Comparison of ENCODE assay signal across 15 cellular contexts in genomic region chr18:43793910-43794309, GRCh38.
DNase-seq lines count a peak whose midpoint lies in the region; ATAC-seq and TF ChIP-seq lines count a peak whose summit lies in the region.
"Had no signal": no experiment of that assay in that cellular context is flagged by ENCODE, and none has a peak within 500 bp of the region (broad histone marks: within the 10 kb centered on the region; RNA-seq: fewer than 3 reads in every experiment).

No MANE protein-coding gene starts in this region.

- intact Hi-C loops in Right ventricle myocardium superior (cut with DNase I): no loop called here
- intact Hi-C loops in left cardiac atrium (cut with DNase I): loop anchor here (5.0 kb wide), 1 partner anchor 533 kb away; no protein-coding TSS in a partner anchor

- H3K36me3 ChIP-seq in right atrium auricular region: no peaks in the 10 kb centered on the region
- H3K36me3 ChIP-seq: BLaER1, HAP-1 had no signal

- H3K4me1 ChIP-seq in right atrium auricular region: no peaks in the 10 kb centered on the region
- H3K4me1 ChIP-seq: HAP-1 had no signal

- peaks cover 2% of the 10 kb centered on the region for H3K36me3 Mint-ChIP-seq in mesothelial cell of epicardium
- H3K36me3 Mint-ChIP-seq: CD14-positive monocyte; CD4-positive, alpha-beta memory T cell had no signal

- peak; percentile 89 for ATAC-seq in Right ventricle myocardium superior (ENCODE audit: poor library complexity)
- peak; percentile 59 to 68 for ATAC-seq in left cardiac atrium

- no peaks in the 10 kb centered on the region for H3K27me3 ChIP-seq in right atrium auricular region
- H3K27me3 ChIP-seq: BLaER1 had no signal

- H3K9me3 Mint-ChIP-seq in mesothelial cell of epicardium: peaks cover 3% of the 10 kb centered on the region

- no peak overlapping the region for H3K4me3 ChIP-seq in right atrium auricular region
- H3K4me3 ChIP-seq: BLaER1, HAP-1 had no signal

- TF ChIP-seq CTCF in right atrium auricular region (IDR thresholded peaks at IDR 0.05) (no peak), GM13976 (IDR thresholded peaks at IDR 0.05; ENCODE audit: borderline replicate concordance, control extremely low read depth, extremely low read depth, insufficient read depth, missing control alignments) (no peak), mesothelial cell of epicardium (IDR thresholded peaks at IDR 0.05; ENCODE audit: unreplicated experiment) (no peak)

- peak overlapping the region in 1 of 2 donors; percentile 67 for H3K27ac ChIP-seq in right atrium auricular region
- H3K27ac ChIP-seq: BLaER1 had no signal

- H3K27ac Mint-ChIP-seq in mesothelial cell of epicardium: no peak overlapping the region
- H3K27ac Mint-ChIP-seq: CD14-positive monocyte; CD4-positive, alpha-beta memory T cell had no signal

- DNase-seq in Right ventricle myocardium superior (no peak), right atrium auricular region (ENCODE audit: low spot score) (no peak), left cardiac atrium (no peak), iris pigment epithelial cell (ENCODE audit: low read depth) (peak; percentile 6), GM13976 (ENCODE audit: low spot score) (no peak), UCSD-AML1 (lab: John Stamatoyannopoulos, UW; ENCODE audit: unreplicated experiment) (no peak), mesothelial cell of epicardium (ENCODE audit: low spot score in 2 of 2, unreplicated experiment in 2 of 2) (no peak)
- DNase-seq: 8988T; Calu3; CD4-positive, alpha-beta memory T cell; DMS79 treated with DMSO at 0.1 percent for 48 hours; GF-D8 had no signal

- H3K4me1 Mint-ChIP-seq in mesothelial cell of epicardium: peaks cover 7% of the 10 kb centered on the region
- H3K4me1 Mint-ChIP-seq: CD14-positive monocyte; CD4-positive, alpha-beta memory T cell had no signal

- H3K4me3 Mint-ChIP-seq in mesothelial cell of epicardium: no peak overlapping the region
- H3K4me3 Mint-ChIP-seq: CD14-positive monocyte; CD4-positive, alpha-beta memory T cell had no signal

- no peaks in the 10 kb centered on the region for H3K9me3 ChIP-seq in right atrium auricular region
- H3K9me3 ChIP-seq: BLaER1, HAP-1 had no signal

- in situ Hi-C loops in GM13976 (cut with MboI; ENCODE audit: low sequenced_read_pairs, unreplicated experiment): no loop called here

- no peaks in the 10 kb centered on the region for H3K27me3 Mint-ChIP-seq in mesothelial cell of epicardium (ENCODE audit: low read depth)
- H3K27me3 Mint-ChIP-seq: CD4-positive, alpha-beta memory T cell had no signal
